In the genomic region with DNA sequence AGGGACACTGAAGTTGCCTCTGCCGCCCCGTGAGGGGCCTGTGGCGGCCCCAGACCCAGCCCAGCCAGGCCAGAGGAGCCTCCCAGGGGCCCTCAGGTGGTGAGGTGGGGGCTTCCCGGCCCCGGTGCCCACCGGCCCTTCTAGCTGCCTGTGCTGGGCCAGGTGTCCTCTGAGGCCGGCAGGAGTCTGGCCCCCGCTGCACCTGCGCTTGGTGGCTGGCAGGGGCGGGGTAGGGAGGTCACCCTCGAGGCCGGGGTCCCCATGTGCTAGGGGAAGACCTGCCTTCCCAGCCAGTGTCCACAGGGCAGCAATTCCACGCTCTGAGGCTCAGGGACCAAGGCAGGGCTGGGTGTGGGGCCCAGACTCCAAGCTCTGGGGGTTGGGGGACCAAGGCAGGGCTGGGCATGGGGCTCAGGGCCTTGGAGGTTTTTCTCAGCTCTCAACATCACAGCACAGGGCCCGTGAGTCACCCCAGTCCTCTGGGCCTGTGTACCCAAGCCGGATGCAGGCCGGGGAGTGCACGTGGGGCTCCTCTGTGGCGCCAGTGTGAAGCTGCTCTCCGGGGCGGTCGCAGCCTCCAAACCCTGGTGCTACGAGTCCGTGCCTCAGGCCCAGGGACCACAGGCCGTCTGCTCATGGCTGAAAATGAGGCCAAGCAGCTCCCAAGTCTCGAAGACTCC, we compare ENCODE assay signal across 1 cellular context.
TF ChIP-seq lines count a peak whose summit lies in the region.

No MANE protein-coding gene starts in this region.

TF ChIP-seq in endothelial cell of umbilical vein, 7 proteins besides CTCF, POLR2A, EP300 and RAD21:
- no peak for TF ChIP-seq FOS (IDR thresholded peaks at IDR 0.05; ENCODE audit: borderline replicate concordance, insufficient read depth, low read length)
